Comparison of ENCODE assay signal across 8 cellular contexts in genomic region chr16:82031116-82032084, GRCh38. TPM values are rescaled to one million over a fixed set of nuclear protein-coding genes. Genes with fewer than 3 reads are reported as not detected.
DNase-seq lines count a peak whose midpoint lies in the region; ATAC-seq and TF ChIP-seq lines count a peak whose summit lies in the region.

No MANE protein-coding gene starts in this region.

- H3K4me3 ChIP-seq in cardiac fibroblast (replicated peaks in 1 of 2; ENCODE audit: low read depth in 2 of 2, low read length in 2 of 2), result no peak overlapping the region
- no peak overlapping the region for H3K4me3 ChIP-seq in neural progenitor cell

- DNase-seq in SIG-M5 treated with dmso at 0.1 percent for 504 hours (lab: John Stamatoyannopoulos, UW; ENCODE audit: unreplicated experiment) (peak; percentile 46), SIG-M5 (lab: John Stamatoyannopoulos, UW) (no peak), NCI-H2171 treated with DMSO at 0.1 percent for 48 hours (lab: John Stamatoyannopoulos, UW) (peak; percentile 53), cardiac fibroblast (ENCODE audit: low read depth in 2 of 2) (peak; percentile 68 to 71), neural progenitor cell (ENCODE audit: low spot score) (peak; percentile 64), caudate nucleus (lab: John Stamatoyannopoulos, UW) (no peak)

- H2AFZ ChIP-seq in neural progenitor cell (replicated peaks), result no peak overlapping the region

- TF ChIP-seq CTCF in cardiac fibroblast (IDR thresholded peaks at IDR 0.05; ENCODE audit: low read depth, low read length), result peak; percentile 51
- peak; percentile 74 for TF ChIP-seq CTCF in neural progenitor cell (IDR thresholded peaks at IDR 0.05)

- H3K27me3 Mint-ChIP-seq in neural progenitor cell (ENCODE audit: insufficient read depth, low read depth), result no peaks in the 10 kb centered on the region

- no peaks in the 10 kb centered on the region for H3K79me2 ChIP-seq in neural progenitor cell (ENCODE audit: low read depth)

- H3K4me1 ChIP-seq in neural progenitor cell, result no peaks in the 10 kb centered on the region

- no peak overlapping the region for H3K27ac Mint-ChIP-seq in neural progenitor cell

- H3K4me3 Mint-ChIP-seq in neural progenitor cell, result no peak overlapping the region

- H4K20me1 ChIP-seq in neural progenitor cell (ENCODE audit: low read depth), result no peaks in the 10 kb centered on the region

- no peaks in the 10 kb centered on the region for H3K36me3 ChIP-seq in neural progenitor cell

- peaks cover 16% of the 10 kb centered on the region for H3K4me1 Mint-ChIP-seq in neural progenitor cell

- H3K27ac ChIP-seq in neural progenitor cell (no peak overlapping the region), caudate nucleus (ENCODE audit: low read depth, low read length) (no peak overlapping the region)

- no peaks in the 10 kb centered on the region for H3F3A ChIP-seq in neural progenitor cell (ENCODE audit: low read depth)

- H3K36me3 Mint-ChIP-seq in neural progenitor cell, result no peaks in the 10 kb centered on the region

- H3K9me3 ChIP-seq in neural progenitor cell (ENCODE audit: low read depth), result no peaks in the 10 kb centered on the region

- H3K9ac ChIP-seq in neural progenitor cell, result no peak overlapping the region

- H3K9me3 Mint-ChIP-seq in neural progenitor cell, result no peaks in the 10 kb centered on the region

- no peaks in the 10 kb centered on the region for H3K27me3 ChIP-seq in neural progenitor cell

- no peak overlapping the region for H3K4me2 ChIP-seq in neural progenitor cell

- no peak for ATAC-seq in GM19455 (IDR thresholded peaks at IDR 0.05; ENCODE audit: unreplicated experiment)
- ATAC-seq in GM18867 (IDR thresholded peaks at IDR 0.05; ENCODE audit: unreplicated experiment), result no peak

RNA-seq across cellular contexts. Expression of gene HSD17B2, which starts 3.7 kb away (rescaled TPM):
- total RNA-seq in neural progenitor cell (ENCODE audit: low replicate concordance), result not detected in 2 replicates

RNA-seq across cellular contexts. Expression of gene SDR42E1, which starts 20.1 kb away (rescaled TPM):
- total RNA-seq in neural progenitor cell (ENCODE audit: low replicate concordance), result 0.12 and 0.37 TPM in 2 replicates

Comparison
In these comparisons a context has a peak if more than half of its experiments do, and no peak if none do; other contexts are left out.
1. DNase-seq: peak in SIG-M5 treated with dmso at 0.1 percent for 504 hours (single experiment), NCI-H2171 treated with DMSO at 0.1 percent for 48 hours (single experiment), cardiac fibroblast (2 of 2) and neural progenitor cell (single experiment); none in SIG-M5 (single experiment) and caudate nucleus (0 of 61).